ENCODE assay signal across 24 cellular contexts in genomic region chr15:70921297-70921696, GRCh38.
"Had no signal": no experiment of that assay in that cellular context is flagged by ENCODE, and none has a peak within 500 bp of the region (broad histone marks: within the 10 kb centered on the region; RNA-seq: fewer than 3 reads in every experiment).

No MANE protein-coding gene starts in this region.

- H3K4me3 ChIP-seq: body of pancreas, gastrocnemius medialis, left ventricle myocardium inferior, pancreas, psoas muscle, right atrium auricular region, tibial artery had no signal

- H3K27me3 ChIP-seq: body of pancreas, gastrocnemius medialis, pancreas, right atrium auricular region, tibial artery had no signal

- H3K4me1 ChIP-seq: body of pancreas, gastrocnemius medialis, left ventricle myocardium inferior, pancreas, psoas muscle, right atrium auricular region, tibial artery had no signal

- ATAC-seq: activated CD4-positive, alpha-beta T cell treated with anti-CD3 and anti-CD28 coated beads for 36 hours; activated naive CD8-positive, alpha-beta T cell treated with anti-CD3 and anti-CD28 coated beads, Interleukin-2, amount 50 U/mL, for 24 hours; activated T-cell treated with anti-CD3 and anti-CD28 coated beads, Interleukin-2, amount 50 U/mL, for 72 hours; body of pancreas; gastrocnemius medialis; natural killer cell treated with Interleukin-12 subunit alpha and Interleukin-12 subunit beta and Interleukin-15 and Interleukin-18, amount 100 ng/mL, for 72 hours; pancreas; psoas muscle; stimulated activated naive CD8-positive, alpha-beta T cell treated with anti-CD3 and anti-CD28 coated beads, Interleukin-15, amount 100 ng/mL, for 72 hours had no signal

- H3K9me3 ChIP-seq: body of pancreas, gastrocnemius medialis, left ventricle myocardium inferior, pancreas, psoas muscle, right atrium auricular region, tibial artery had no signal

- H3K36me3 ChIP-seq: gastrocnemius medialis, left ventricle myocardium inferior, pancreas, right atrium auricular region, tibial artery had no signal

- H3K27ac ChIP-seq: body of pancreas, gastrocnemius medialis, left ventricle myocardium inferior, pancreas, psoas muscle, right atrium auricular region, tibial artery had no signal

- DNase-seq: activated B cell treated with CpG ODN at 0.5 μM for 24 hours; activated CD4-positive, alpha-beta memory T cell treated with anti-CD3 and anti-CD28 coated beads for 36 hours; activated CD4-positive, alpha-beta T cell treated with anti-CD3 and anti-CD28 coated beads for 36 hours; activated effector memory CD4-positive, alpha-beta T cell treated with Interleukin-2 at 50 U/mL for 16 hours; activated naive CD4-positive, alpha-beta T cell treated with anti-CD3 and anti-CD28 coated beads, Interleukin-2, amount 10 ng/mL, durations not matched to agents 7 days and 5 days; activated naive CD8-positive, alpha-beta T cell treated with anti-CD3 and anti-CD28 coated beads, Interleukin-2, amount 50 U/mL, for 24 hours; activated T-cell treated with anti-CD3 and anti-CD28 coated beads, Interleukin-2, amount 50 U/mL, for 72 hours; body of pancreas; dermis blood vessel endothelial cell; effector CD8-positive, alpha-beta T cell; erythroblast; gastrocnemius medialis; head of caudate nucleus; hypothalamus; left ventricle myocardium inferior; pancreas; psoas muscle; stimulated activated CD4-positive, alpha-beta T cell treated with anti-CD3 and anti-CD28 coated beads, Interleukin-12 subunit alpha, Interleukin-12 subunit beta, amount 100 ng/mL, for 4 hours; stimulated activated CD4-positive, alpha-beta T cell treated with anti-CD3 and anti-CD28 coated beads, Interleukin-4, amount 100 ng/mL, for 4 hours; stimulated activated naive CD8-positive, alpha-beta T cell treated with anti-CD3 and anti-CD28 coated beads, Interleukin-15, amount 100 ng/mL, for 72 hours; T1000; tibial artery had no signal
